31 cellular contexts compared by ENCODE assay signal in genomic region chr9:114193090-114193489, GRCh38.
"Had no signal": no experiment of that assay in that cellular context is flagged by ENCODE, and none has a peak within 500 bp of the region (broad histone marks: within the 10 kb centered on the region; RNA-seq: fewer than 3 reads in every experiment).

No MANE protein-coding gene starts in this region.

- H3K36me3 ChIP-seq: adrenal gland, esophagus muscularis mucosa, gastroesophageal sphincter had no signal

- ATAC-seq: activated CD4-positive, alpha-beta T cell treated with anti-CD3 and anti-CD28 coated beads for 36 hours; activated CD8-positive, alpha-beta memory T cell treated with anti-CD3 and anti-CD28 coated beads, Interleukin-2, amount 10 ng/mL, durations not matched to agents 7 days and 5 days; activated CD8-positive, alpha-beta T cell treated with anti-CD3 and anti-CD28 coated beads, Interleukin-2, amount 10 ng/mL, durations not matched to agents 7 days and 5 days; activated naive CD8-positive, alpha-beta T cell treated with anti-CD3 and anti-CD28 coated beads, Interleukin-2, amount 50 U/mL, for 24 hours; body of pancreas; effector memory CD8-positive, alpha-beta T cell; foreskin keratinocyte; gastroesophageal sphincter had no signal

- DNase-seq: activated CD4-positive, alpha-beta memory T cell treated with anti-CD3 and anti-CD28 coated beads for 36 hours; activated CD4-positive, alpha-beta T cell treated with anti-CD3 and anti-CD28 coated beads for 36 hours; activated CD4-positive, alpha-beta T cell treated with anti-CD3 and anti-CD28 coated beads, Interleukin-2, amount 10 ng/mL, durations not matched to agents 24 days and 14 days; activated CD4-positive, CD25-positive, alpha-beta regulatory T cell; activated CD4-positive, CD25-positive, alpha-beta regulatory T cell treated with anti-CD3 and anti-CD28 coated beads, Interleukin-2, amount 50 U/mL, for 72 hours; activated CD8-positive, alpha-beta memory T cell treated with anti-CD3 and anti-CD28 coated beads, Interleukin-2, amount 10 ng/mL, durations not matched to agents 7 days and 5 days; activated CD8-positive, alpha-beta memory T cell treated with anti-CD3 and anti-CD28 coated beads, Interleukin-2, amount 50 U/mL, for 4 hours; activated CD8-positive, alpha-beta T cell treated with anti-CD3 and anti-CD28 coated beads, Interleukin-2, amount 10 ng/mL, durations not matched to agents 7 days and 5 days; activated effector memory CD4-positive, alpha-beta T cell treated with anti-CD3 and anti-CD28 coated beads, Interleukin-2, amount 50 U/mL, for 16 hours; activated naive CD4-positive, alpha-beta T cell treated with anti-CD3 and anti-CD28 coated beads for 36 hours; activated naive CD8-positive, alpha-beta T cell treated with anti-CD3 and anti-CD28 coated beads for 36 hours; activated naive CD8-positive, alpha-beta T cell treated with anti-CD3 and anti-CD28 coated beads, Interleukin-2, amount 50 U/mL, for 24 hours; activated T-cell treated with anti-CD3 and anti-CD28 coated beads, Interleukin-2, amount 50 U/mL, for 1 hour; activated T-cell treated with anti-CD3 and anti-CD28 coated beads, Interleukin-2, amount 50 U/mL, for 48 hours; adrenal gland; amygdala; aorta; body of pancreas; caudate nucleus; cortex of kidney; dermis blood vessel endothelial cell; effector CD4-positive, alpha-beta T cell; effector memory CD8-positive, alpha-beta T cell; erythroblast; foreskin keratinocyte; T-helper 2 cell had no signal

- H3K27ac ChIP-seq: adrenal gland, body of pancreas, esophagus muscularis mucosa, foreskin keratinocyte, gastroesophageal sphincter had no signal

- H3K36me3 Mint-ChIP-seq: activated CD8-positive, alpha-beta memory T cell treated with anti-CD3 and anti-CD28 coated beads, Interleukin-2, amount 10 ng/mL, durations not matched to agents 7 days and 5 days had no signal

- H3K27me3 ChIP-seq: adrenal gland, body of pancreas, foreskin keratinocyte, gastroesophageal sphincter had no signal

- H3K4me1 Mint-ChIP-seq: activated CD4-positive, alpha-beta T cell treated with anti-CD3 and anti-CD28 coated beads for 36 hours; activated CD4-positive, alpha-beta T cell treated with anti-CD3 and anti-CD28 coated beads, Interleukin-2, amount 10 ng/mL, durations not matched to agents 24 days and 14 days; activated CD8-positive, alpha-beta memory T cell treated with anti-CD3 and anti-CD28 coated beads, Interleukin-2, amount 10 ng/mL, durations not matched to agents 7 days and 5 days; activated naive CD4-positive, alpha-beta T cell treated with anti-CD3 and anti-CD28 coated beads, Interleukin-2, amount 50 U/mL, for 24 hours; activated naive CD8-positive, alpha-beta T cell treated with anti-CD3 and anti-CD28 coated beads for 36 hours; activated naive CD8-positive, alpha-beta T cell treated with anti-CD3 and anti-CD28 coated beads, Interleukin-2, amount 50 U/mL, for 24 hours had no signal

- H3K4me3 Mint-ChIP-seq: activated CD4-positive, alpha-beta memory T cell treated with anti-CD3 and anti-CD28 coated beads for 36 hours; activated CD4-positive, alpha-beta T cell treated with anti-CD3 and anti-CD28 coated beads for 36 hours; activated CD4-positive, alpha-beta T cell treated with anti-CD3 and anti-CD28 coated beads, Interleukin-2, amount 10 ng/mL, durations not matched to agents 24 days and 14 days; activated CD8-positive, alpha-beta memory T cell treated with anti-CD3 and anti-CD28 coated beads, Interleukin-2, amount 10 ng/mL, durations not matched to agents 7 days and 5 days; activated CD8-positive, alpha-beta T cell treated with anti-CD3 and anti-CD28 coated beads, Interleukin-2, amount 10 ng/mL, durations not matched to agents 7 days and 5 days; activated naive CD4-positive, alpha-beta T cell treated with anti-CD3 and anti-CD28 coated beads for 36 hours; activated naive CD4-positive, alpha-beta T cell treated with anti-CD3 and anti-CD28 coated beads, Interleukin-2, amount 50 U/mL, for 24 hours; activated naive CD8-positive, alpha-beta T cell treated with anti-CD3 and anti-CD28 coated beads for 36 hours; activated naive CD8-positive, alpha-beta T cell treated with anti-CD3 and anti-CD28 coated beads, Interleukin-2, amount 50 U/mL, for 24 hours; activated T-helper 1 cell treated with anti-CD3 and anti-CD28 coated beads, Interleukin-12 subunit alpha, Interleukin-12 subunit beta, Interleukin-2, Interleukin-4 antibody, amounts not matched to agents 30 ng/mL and 10 ng/mL and 1 ng/mL, durations not matched to agents 14 hours and 24 hours and 36 hours; effector memory CD8-positive, alpha-beta T cell had no signal

- H3K4me1 ChIP-seq: adrenal gland, body of pancreas, esophagus muscularis mucosa, foreskin keratinocyte, gastroesophageal sphincter had no signal

- H3K27ac Mint-ChIP-seq: activated CD4-positive, alpha-beta memory T cell treated with anti-CD3 and anti-CD28 coated beads for 36 hours; activated CD4-positive, alpha-beta T cell treated with anti-CD3 and anti-CD28 coated beads for 36 hours; activated CD4-positive, alpha-beta T cell treated with anti-CD3 and anti-CD28 coated beads, Interleukin-2, amount 10 ng/mL, durations not matched to agents 24 days and 14 days; activated CD8-positive, alpha-beta memory T cell treated with anti-CD3 and anti-CD28 coated beads, Interleukin-2, amount 10 ng/mL, durations not matched to agents 7 days and 5 days; activated CD8-positive, alpha-beta T cell treated with anti-CD3 and anti-CD28 coated beads, Interleukin-2, amount 10 ng/mL, durations not matched to agents 7 days and 5 days; activated naive CD4-positive, alpha-beta T cell treated with anti-CD3 and anti-CD28 coated beads for 36 hours; activated naive CD4-positive, alpha-beta T cell treated with anti-CD3 and anti-CD28 coated beads, Interleukin-2, amount 50 U/mL, for 24 hours; activated naive CD8-positive, alpha-beta T cell treated with anti-CD3 and anti-CD28 coated beads for 36 hours; activated naive CD8-positive, alpha-beta T cell treated with anti-CD3 and anti-CD28 coated beads, Interleukin-2, amount 50 U/mL, for 24 hours; activated T-helper 1 cell treated with anti-CD3 and anti-CD28 coated beads, Interleukin-12 subunit alpha, Interleukin-12 subunit beta, Interleukin-2, Interleukin-4 antibody, amounts not matched to agents 30 ng/mL and 10 ng/mL and 1 ng/mL, durations not matched to agents 14 hours and 24 hours and 36 hours; activated T-helper 2 cell treated with anti-CD3 and anti-CD28 coated beads, Interferon-gamma antibody, Interleukin-2, Interleukin-4, amounts not matched to agents 10 μg/mL and 5 μg/mL and 100 μg/mL, durations not matched to agents 14 hours and 24 hours and 36 hours; effector memory CD8-positive, alpha-beta T cell had no signal

- H3K4me3 ChIP-seq: adrenal gland, body of pancreas, esophagus muscularis mucosa, gastroesophageal sphincter had no signal

- H3K27me3 Mint-ChIP-seq: activated CD4-positive, alpha-beta memory T cell treated with anti-CD3 and anti-CD28 coated beads for 36 hours; activated CD4-positive, alpha-beta T cell treated with anti-CD3 and anti-CD28 coated beads, Interleukin-2, amount 10 ng/mL, durations not matched to agents 24 days and 14 days; activated naive CD4-positive, alpha-beta T cell treated with anti-CD3 and anti-CD28 coated beads, Interleukin-2, amount 50 U/mL, for 24 hours; activated naive CD8-positive, alpha-beta T cell treated with anti-CD3 and anti-CD28 coated beads for 36 hours had no signal

- H3K9me3 ChIP-seq: adrenal gland, body of pancreas had no signal

- H3K9me3 Mint-ChIP-seq: activated naive CD4-positive, alpha-beta T cell treated with anti-CD3 and anti-CD28 coated beads, Interleukin-2, amount 50 U/mL, for 24 hours; effector memory CD8-positive, alpha-beta T cell had no signal
